Comparison of ENCODE assay signal across 27 cellular contexts in the genomic region with DNA sequence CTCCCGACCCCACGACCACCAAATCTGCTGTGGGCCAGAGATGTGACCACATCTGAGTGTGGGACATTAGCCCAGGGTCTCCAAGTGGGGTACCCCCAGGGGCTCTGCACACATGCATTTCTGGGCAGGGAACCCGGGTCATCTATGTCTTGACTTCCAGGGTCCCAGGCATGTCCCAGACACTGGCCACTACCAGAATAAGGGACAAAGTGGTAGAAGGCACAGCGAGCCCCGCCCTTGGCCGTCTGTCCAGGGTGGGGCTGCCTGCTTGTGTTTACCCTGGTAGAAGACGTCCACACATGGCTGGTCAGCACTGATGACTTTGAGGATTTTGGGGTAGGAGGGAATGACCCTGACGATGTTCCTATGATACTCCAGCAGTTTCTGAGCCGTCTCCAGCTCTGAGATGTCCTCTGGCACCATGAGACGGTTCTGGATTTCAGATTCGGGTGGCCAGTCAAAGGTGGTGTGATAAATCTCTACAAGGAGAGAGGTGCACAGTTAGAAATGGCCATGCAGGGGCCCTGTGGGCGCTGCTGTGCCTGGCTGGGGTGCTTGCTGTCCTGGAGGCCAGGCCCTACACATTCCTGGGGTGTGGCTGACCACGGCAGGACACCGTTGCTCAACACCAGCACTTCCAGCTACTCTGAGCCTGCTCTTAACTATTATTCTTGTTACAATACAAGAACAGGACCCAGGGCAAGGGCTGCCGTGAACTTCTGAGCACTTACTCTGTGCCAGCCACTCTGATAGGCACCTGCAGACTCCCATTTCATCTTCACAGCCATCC. TPM values are rescaled to one million over a fixed set of nuclear protein-coding genes. Genes with fewer than 3 reads are reported as not detected.
DNase-seq lines count a peak whose midpoint lies in the region; ATAC-seq, FAIRE-seq and TF ChIP-seq lines count a peak whose summit lies in the region.
"Had no signal": no experiment of that assay in that cellular context is flagged by ENCODE, and none has a peak within 500 bp of the region (broad histone marks: within the 10 kb centered on the region; RNA-seq: fewer than 3 reads in every experiment).

No MANE protein-coding gene starts in this region.

- H3K9me3 Mint-ChIP-seq in activated T-helper 17 cell treated with anti-CD3 and anti-CD28 coated beads, Interleukin-2, amount 50 U/mL, for 72 hours = no peaks in the 10 kb centered on the region
- H3K9me3 Mint-ChIP-seq: CD4-positive, alpha-beta memory T cell had no signal

- H4K20me1 ChIP-seq in BLaER1 = no peaks in the 10 kb centered on the region

- H3K9ac ChIP-seq in BLaER1 (no peak overlapping the region), colonic mucosa (ENCODE audit: low read depth in 2 of 2, low read length in 2 of 2) (no peak overlapping the region)
- H3K9ac ChIP-seq: GM23248 had no signal

- 71 to 77% methylated on average over 12 to 14 of the region's 15 CpGs for WGBS in thyroid gland, 2 donors

- H3K27ac Mint-ChIP-seq in activated T-helper 17 cell treated with anti-CD3 and anti-CD28 coated beads, Interleukin-2, amount 50 U/mL, for 72 hours = no peak overlapping the region
- H3K27ac Mint-ChIP-seq: CD4-positive, alpha-beta memory T cell had no signal

- DNase-seq in bronchial epithelial cell (ENCODE audit: low read depth) = no peak
- peak; percentile 83 for DNase-seq in lower lobe of right lung
- peak; percentile 55 to 66 for DNase-seq in thyroid gland
- DNase-seq in activated CD8-positive, alpha-beta memory T cell treated with anti-CD3 and anti-CD28 coated beads, Interleukin-2, amount 50 U/mL, for 48 hours = no peak
- no peak for DNase-seq in colonic mucosa
- DNase-seq: C1 segment of cervical spinal cord; CD4-positive, alpha-beta memory T cell; COR-L47; DMS53; GM23248; H7; IMR-90; KG1; NCI-H1048; NCI-H1417; NCI-H1694; NCI-H2029 treated with DMSO at 0.1 percent for 48 hours; NCI-H446 treated with DMSO at 0.1 percent for 48 hours; NCI-H526; PC-9; SJCRH30 had no signal

- H3K4me3 ChIP-seq in BLaER1 (no peak overlapping the region), bronchial epithelial cell (ENCODE audit: low read depth, low read length) (no peak overlapping the region), lower lobe of right lung (no peak overlapping the region), thyroid gland (replicated peaks in 1 of 3) (no peak overlapping the region), colonic mucosa (no peak overlapping the region)
- H3K4me3 ChIP-seq: GM23248, PC-9, SJCRH30 had no signal

- H3K9me3 ChIP-seq in BLaER1 (no peaks in the 10 kb centered on the region), lower lobe of right lung (no peaks in the 10 kb centered on the region), thyroid gland (no peaks in the 10 kb centered on the region), colonic mucosa (no peaks in the 10 kb centered on the region)
- H3K9me3 ChIP-seq: SJCRH30 had no signal

- TF ChIP-seq POLR2A in thyroid gland (IDR thresholded peaks at IDR 0.05) = no peak

- peak; percentile 93 to 95 for ATAC-seq in lower lobe of right lung
- ATAC-seq in activated T-helper 17 cell treated with anti-CD3 and anti-CD28 coated beads, Interleukin-2, amount 50 U/mL, for 72 hours (replicated peaks) = no peak
- ATAC-seq: Right ventricle myocardium inferior had no signal

- H3K27me3 ChIP-seq in BLaER1 (no peaks in the 10 kb centered on the region), bronchial epithelial cell (ENCODE audit: control insufficient read depth, insufficient read depth, low read length) (peaks cover 1% of the 10 kb centered on the region), lower lobe of right lung (ENCODE audit: low read depth) (no peaks in the 10 kb centered on the region), thyroid gland (no peaks in the 10 kb centered on the region), colonic mucosa (no peaks in the 10 kb centered on the region)

- peak; percentile 88 for FAIRE-seq in bronchial epithelial cell (lab: Jason Lieb, UNC)
- FAIRE-seq: A204.1, GM18507 had no signal

- no peak overlapping the region for H3K4me3 Mint-ChIP-seq in activated T-helper 17 cell treated with anti-CD3 and anti-CD28 coated beads, Interleukin-2, amount 50 U/mL, for 72 hours
- H3K4me3 Mint-ChIP-seq: CD4-positive, alpha-beta memory T cell had no signal

- intact Hi-C loops in lower lobe of right lung (cut with DNase I) (no loop called here), thyroid gland (cut with DNase I) (no loop called here), colonic mucosa (cut with DNase I) (no loop called here)

- peak overlapping the region; percentile 96; the same call in 1 of the 2 replicates for H3K4me2 ChIP-seq in BLaER1
- H3K4me2 ChIP-seq: PC-9 had no signal

- H3K36me3 Mint-ChIP-seq in activated T-helper 17 cell treated with anti-CD3 and anti-CD28 coated beads, Interleukin-2, amount 50 U/mL, for 72 hours (ENCODE audit: low read depth) = no peaks in the 10 kb centered on the region
- H3K36me3 Mint-ChIP-seq: CD4-positive, alpha-beta memory T cell had no signal

- H3K27ac ChIP-seq in BLaER1 = no peak overlapping the region
- no peak overlapping the region for H3K27ac ChIP-seq in lower lobe of right lung
- no peak overlapping the region for H3K27ac ChIP-seq in thyroid gland
- H3K27ac ChIP-seq in colonic mucosa = no peak overlapping the region
- H3K27ac ChIP-seq: GM23248, PC-9, SJCRH30 had no signal

- TF ChIP-seq CTCF in bronchial epithelial cell (IDR thresholded peaks at IDR 0.05; ENCODE audit: insufficient read depth, low read length, severe bottlenecking) = no peak
- TF ChIP-seq CTCF in lower lobe of right lung (IDR thresholded peaks at IDR 0.05) = no peak
- TF ChIP-seq CTCF in thyroid gland (IDR thresholded peaks at IDR 0.05) = no peak
- TF ChIP-seq CTCF in colonic mucosa (IDR thresholded peaks at IDR 0.05) = no peak

- no peaks in the 10 kb centered on the region for H3K36me3 ChIP-seq in BLaER1
- H3K36me3 ChIP-seq in bronchial epithelial cell (ENCODE audit: control insufficient read depth, insufficient read depth, low read length) = no peaks in the 10 kb centered on the region
- H3K36me3 ChIP-seq in lower lobe of right lung = no peaks in the 10 kb centered on the region
- H3K36me3 ChIP-seq in thyroid gland = no peaks in the 10 kb centered on the region
- no peaks in the 10 kb centered on the region for H3K36me3 ChIP-seq in colonic mucosa
- H3K36me3 ChIP-seq: SJCRH30 had no signal

- H3K4me1 Mint-ChIP-seq in activated T-helper 17 cell treated with anti-CD3 and anti-CD28 coated beads, Interleukin-2, amount 50 U/mL, for 72 hours = no peaks in the 10 kb centered on the region
- H3K4me1 Mint-ChIP-seq: CD4-positive, alpha-beta memory T cell had no signal

- H3K4me1 ChIP-seq in BLaER1 (peaks cover 46% of the 10 kb centered on the region), lower lobe of right lung (no peaks in the 10 kb centered on the region), thyroid gland (no peaks in the 10 kb centered on the region), colonic mucosa (no peaks in the 10 kb centered on the region)
- H3K4me1 ChIP-seq: SJCRH30 had no signal

- peaks cover 44% of the 10 kb centered on the region for H3K27me3 Mint-ChIP-seq in activated T-helper 17 cell treated with anti-CD3 and anti-CD28 coated beads, Interleukin-2, amount 50 U/mL, for 72 hours

RNA-seq across cellular contexts. Expression of a gene that starts 51.3 kb away (rescaled TPM):
- total RNA-seq in bronchial epithelial cell (0.26 TPM in 1 of 2 replicates, not detected in the other), lower lobe of right lung (6.1 TPM), thyroid gland (1 to 10 TPM; 5.4 to 9.9 (median 8.0) TPM), colonic mucosa (under 1 TPM; 0.16 to 0.59 TPM)
- total RNA-seq in activated T-helper 17 cell treated with anti-CD3 and anti-CD28 coated beads, Interleukin-2, amount 50 U/mL, for 72 hours = under 1 TPM in 1 of 2 donors, not detected in 1; 0.66 TPM
- total RNA-seq: Right ventricle myocardium inferior, RPMI7951, SJCRH30 had no signal

RNA-seq across cellular contexts. Expression of a gene that starts 51.9 kb away (rescaled TPM):
- 0.79 and 2.3 TPM in 2 replicates for total RNA-seq in bronchial epithelial cell
- total RNA-seq in lower lobe of right lung = 13.9 TPM
- 10 to 100 TPM; 14.6 to 22.3 (median 19.0) TPM for total RNA-seq in thyroid gland
- total RNA-seq in activated T-helper 17 cell treated with anti-CD3 and anti-CD28 coated beads, Interleukin-2, amount 50 U/mL, for 72 hours = 1 to 10 TPM in 1 of 2 donors, under 1 TPM in 1; 0.95 to 1.3 TPM
- total RNA-seq in colonic mucosa = 1 to 10 TPM; 1.1 to 2.7 TPM

Comparison
In these comparisons a context has a peak if more than half of its experiments do, and no peak if none do; other contexts are left out.
1. DNase-seq: peak in lower lobe of right lung (single experiment) and thyroid gland (2 of 2); none in bronchial epithelial cell (single experiment), activated CD8-positive, alpha-beta memory T cell treated with anti-CD3 and anti-CD28 coated beads, Interleukin-2, amount 50 U/mL, for 48 hours (single experiment) and colonic mucosa (single experiment).